Comparison of ENCODE assay signal across 9 cellular contexts in genomic region chr12:75623631-75624118, GRCh38.
DNase-seq lines count a peak whose midpoint lies in the region; ATAC-seq, FAIRE-seq and TF ChIP-seq lines count a peak whose summit lies in the region.
"Had no signal": no experiment of that assay in that cellular context is flagged by ENCODE, and none has a peak within 500 bp of the region (broad histone marks: within the 10 kb centered on the region; RNA-seq: fewer than 3 reads in every experiment).

No MANE protein-coding gene starts in this region.

- H3K4me3 ChIP-seq in GM23248, result no peak overlapping the region
- H3K4me3 ChIP-seq in fibroblast of lung (replicated peaks in 1 of 4; ENCODE audit: control extremely low read depth in 1 of 4, insufficient read depth in 1 of 4, low read depth in 3 of 4, low read length in 4 of 4), result no peak overlapping the region
- no peak overlapping the region for H3K4me3 ChIP-seq in pancreas
- no peak overlapping the region for H3K4me3 ChIP-seq in gastroesophageal sphincter
- no peak overlapping the region for H3K4me3 ChIP-seq in transverse colon

- TF ChIP-seq CTCF in fibroblast of lung (conservative IDR thresholded peaks at IDR 0.05 in 1 of 2, IDR thresholded peaks at IDR 0.05 in 1 of 2; ENCODE audit: low read depth in 1 of 2, low read length in 2 of 2) (no peak), pancreas (IDR thresholded peaks at IDR 0.05) (no peak), gastroesophageal sphincter (IDR thresholded peaks at IDR 0.05) (peak in 1 of 4 experiments; percentile 14), transverse colon (IDR thresholded peaks at IDR 0.05) (peak in 2 of 5 experiments; percentile 4 to 9)

- H3K4me1 ChIP-seq in GM23248 (ENCODE audit: insufficient read depth) (peaks cover 9% of the 10 kb centered on the region), fibroblast of lung (ENCODE audit: control insufficient read depth, extremely low read depth, insufficient read depth, low read length) (peaks cover 4% of the 10 kb centered on the region), pancreas (peaks cover 0 to 9% (median under 1%) of the 10 kb centered on the region in 3 donors), gastroesophageal sphincter (no peaks in the 10 kb centered on the region), transverse colon (no peaks in the 10 kb centered on the region)

- TF ChIP-seq EP300 in gastroesophageal sphincter (IDR thresholded peaks at IDR 0.05) (no peak), transverse colon (IDR thresholded peaks at IDR 0.05; ENCODE audit: low read depth) (no peak)

- DNase-seq in GM23248, result peak; percentile 38
- peak; percentile 41 for DNase-seq in OCI-M1 (lab: John Stamatoyannopoulos, UW)
- DNase-seq in fibroblast of lung (ENCODE audit: low read depth in 2 of 2), result peak; percentile 30 to 64
- no peak for DNase-seq in pancreas
- no peak for DNase-seq in cerebellar cortex (ENCODE audit: low spot score)
- DNase-seq in NCI-H774 (lab: John Stamatoyannopoulos, UW), result no peak
- DNase-seq in transverse colon, result no peak
- DNase-seq: SIG-M5 had no signal

- 96% methylated on average over 2 of the region's 2 CpGs for WGBS in GM23248 (ENCODE audit: low coverage in 1 of 2, low lambda C conversion rate in 2 of 2, missing lambda C conversion rate in 2 of 2), 2 experiments
- 63 to 65% methylated on average over 2 of the region's 2 CpGs for WGBS in pancreas, 2 donors
- WGBS in gastroesophageal sphincter (ENCODE audit: low coverage in 1 of 2), 2 donors, result 76 to 84% methylated on average over 2 of the region's 2 CpGs
- WGBS in transverse colon (ENCODE audit: low coverage in 1 of 2), 2 donors, result 83 to 92% methylated on average over 1 to 2 of the region's 2 CpGs

- no peak overlapping the region for H3K4me2 ChIP-seq in GM23248 (ENCODE audit: unreplicated experiment)
- H3K4me2 ChIP-seq in fibroblast of lung (ENCODE audit: extremely low read depth, insufficient read depth, low read length), result no peak overlapping the region

- TF ChIP-seq POLR2A in gastroesophageal sphincter (IDR thresholded peaks at IDR 0.05) (no peak), transverse colon (IDR thresholded peaks at IDR 0.05) (no peak)

- no peaks in the 10 kb centered on the region for H3K9me2 ChIP-seq in GM23248 (ENCODE audit: insufficient read depth)

- in situ Hi-C loops in GM23248 (cut with MboI), result no loop called here
- in situ Hi-C loops in transverse colon (cut with MboI; ENCODE audit: low pct_ligation_motif_present in 1 of 4, low pct_unique_long_range_greater_than_20kb in 1 of 4, low sequenced_read_pairs in 3 of 4), result no loop called here

- intact Hi-C loops in pancreas (cut with DNase I), result no loop called here
- intact Hi-C loops in transverse colon (cut with DNase I; ENCODE audit: low total_unique reads), result no loop called here

- H4K20me1 ChIP-seq in GM23248 (ENCODE audit: insufficient read depth) (no peaks in the 10 kb centered on the region), fibroblast of lung (ENCODE audit: control insufficient read depth, extremely low read depth, insufficient read depth, low read length) (no peaks in the 10 kb centered on the region)

- ATAC-seq in pancreas (peak; percentile 35 to 72 (median 69)), gastroesophageal sphincter (no peak)

- H3K27me3 ChIP-seq in GM23248 (replicated peaks; ENCODE audit: insufficient read depth), result no peaks in the 10 kb centered on the region
- H3K27me3 ChIP-seq in fibroblast of lung (ENCODE audit: control insufficient read depth, insufficient read depth, low read length), result no peaks in the 10 kb centered on the region
- H3K27me3 ChIP-seq in pancreas, result no peaks in the 10 kb centered on the region
- no peaks in the 10 kb centered on the region for H3K27me3 ChIP-seq in gastroesophageal sphincter
- no peaks in the 10 kb centered on the region for H3K27me3 ChIP-seq in transverse colon

- no peak overlapping the region for H3K27ac ChIP-seq in GM23248
- H3K27ac ChIP-seq in fibroblast of lung (ENCODE audit: insufficient read depth, low read length), result no peak overlapping the region
- H3K27ac ChIP-seq in pancreas, result no peak overlapping the region
- no peak overlapping the region for H3K27ac ChIP-seq in gastroesophageal sphincter
- H3K27ac ChIP-seq in transverse colon, result no peak overlapping the region

- H3K36me3 ChIP-seq in GM23248 (ENCODE audit: low read depth) (no peaks in the 10 kb centered on the region), fibroblast of lung (ENCODE audit: control insufficient read depth, insufficient read depth, low read length) (no peaks in the 10 kb centered on the region), pancreas (no peaks in the 10 kb centered on the region), gastroesophageal sphincter (no peaks in the 10 kb centered on the region), transverse colon (no peaks in the 10 kb centered on the region)

- H3K9me3 ChIP-seq in GM23248 (ENCODE audit: low read depth), result no peaks in the 10 kb centered on the region
- H3K9me3 ChIP-seq in fibroblast of lung (ENCODE audit: control insufficient read depth, insufficient read depth, low read depth, low read length), result no peaks in the 10 kb centered on the region
- no peaks in the 10 kb centered on the region for H3K9me3 ChIP-seq in pancreas
- H3K9me3 ChIP-seq in gastroesophageal sphincter, result no peaks in the 10 kb centered on the region
- H3K9me3 ChIP-seq in transverse colon, result no peaks in the 10 kb centered on the region

- H3K9ac ChIP-seq in GM23248 (no peak overlapping the region), fibroblast of lung (ENCODE audit: insufficient read depth, low read length) (no peak overlapping the region)

- no peak for FAIRE-seq in pancreas (lab: Jason Lieb, UNC)

- H3K79me2 ChIP-seq in GM23248 (ENCODE audit: insufficient read depth), result no peaks in the 10 kb centered on the region
- no peaks in the 10 kb centered on the region for H3K79me2 ChIP-seq in fibroblast of lung (ENCODE audit: control insufficient read depth, insufficient read depth, low read length)

- H3F3A ChIP-seq in GM23248 (ENCODE audit: insufficient read depth), result no peaks in the 10 kb centered on the region

- H2AFZ ChIP-seq in GM23248 (no peak overlapping the region), fibroblast of lung (ENCODE audit: low read length) (no peak overlapping the region)

Comparison
In these comparisons a context has a peak if more than half of its experiments do, and no peak if none do; other contexts are left out.
1. DNase-seq: peak in GM23248 (single experiment), OCI-M1 (single experiment) and fibroblast of lung (2 of 2); none in pancreas (0 of 6), cerebellar cortex (single experiment), NCI-H774 (single experiment) and transverse colon (single experiment).